ENCODE assay signal across 3 cellular contexts in genomic region chr11:60192564-60192963, GRCh38. TPM values are rescaled to one million over a fixed set of nuclear protein-coding genes. Genes with fewer than 3 reads are reported as not detected.
"Had no signal": no experiment of that assay in that cellular context is flagged by ENCODE, and none has a peak within 500 bp of the region (broad histone marks: within the 10 kb centered on the region; RNA-seq: fewer than 3 reads in every experiment).

No MANE protein-coding gene starts in this region.

RNA-seq across cellular contexts. Expression of gene MS4A6A, which starts 9.7 kb away (rescaled TPM):
- polyA plus RNA-seq: GM23248, HepG2 had no signal

RNA-seq across cellular contexts. Expression of gene MS4A4E, which starts 50.4 kb away (rescaled TPM):
- polyA plus RNA-seq: GM23248, HepG2, IgD-negative memory B cell had no signal
